1 cellular context compared by ENCODE assay signal in the genomic region with DNA sequence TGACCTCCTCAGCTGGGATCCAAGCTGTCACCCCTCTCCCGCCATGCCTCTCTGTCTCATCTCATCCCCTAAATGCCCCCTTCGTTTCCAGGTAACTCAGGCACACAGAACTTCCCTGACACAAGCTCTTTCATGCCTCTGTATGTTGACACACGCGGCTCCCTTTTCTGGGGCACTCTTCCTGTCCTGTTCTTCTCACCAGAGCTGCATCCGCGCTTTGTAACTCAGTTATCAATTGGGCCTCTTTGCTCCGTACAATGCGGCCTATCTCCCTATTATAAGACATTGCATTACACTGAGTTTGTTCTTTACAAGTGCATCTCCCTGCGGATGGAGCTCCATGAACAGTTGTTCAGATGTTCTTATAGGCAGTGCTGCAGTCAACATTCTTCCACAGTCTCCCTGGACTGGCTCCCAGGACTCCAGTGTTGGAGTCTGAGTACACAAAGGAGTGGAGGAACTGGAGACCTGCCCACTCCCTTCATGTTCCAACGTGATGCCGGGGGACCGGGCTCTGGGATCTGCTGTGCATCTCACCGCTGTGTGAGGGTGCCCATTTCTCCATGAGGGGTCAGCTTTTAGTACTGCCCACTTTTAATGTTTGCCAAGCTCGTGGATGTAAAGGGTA.
TF ChIP-seq lines count a peak whose summit lies in the region.

No MANE protein-coding gene starts in this region.

TF ChIP-seq in IMR-90, 13 proteins besides CTCF, POLR2A, EP300 and RAD21 (continued from another document):
- TF ChIP-seq SMC3 (IDR thresholded peaks at IDR 0.05; ENCODE audit: low read depth, low read length) (no peak), RCOR1 (IDR thresholded peaks at IDR 0.05; ENCODE audit: insufficient replicate concordance, low read length) (no peak), BHLHE40 (IDR thresholded peaks at IDR 0.05; ENCODE audit: low read depth, low read length) (no peak), FOS (IDR thresholded peaks at IDR 0.05; ENCODE audit: low read depth, low read length) (no peak), RFX5 (IDR thresholded peaks at IDR 0.05; ENCODE audit: low read depth, low read length) (no peak), MAZ (IDR thresholded peaks at IDR 0.05; ENCODE audit: borderline replicate concordance, low read depth, low read length) (no peak), MXI1 (IDR thresholded peaks at IDR 0.05; ENCODE audit: borderline replicate concordance, low read depth, low read length) (no peak), CHD1 (IDR thresholded peaks at IDR 0.05; ENCODE audit: low read depth, low read length) (no peak), CEBPB (IDR thresholded peaks at IDR 0.05; ENCODE audit: low read depth, low read length) (no peak)
- TF ChIP-seq, protein P1, sequence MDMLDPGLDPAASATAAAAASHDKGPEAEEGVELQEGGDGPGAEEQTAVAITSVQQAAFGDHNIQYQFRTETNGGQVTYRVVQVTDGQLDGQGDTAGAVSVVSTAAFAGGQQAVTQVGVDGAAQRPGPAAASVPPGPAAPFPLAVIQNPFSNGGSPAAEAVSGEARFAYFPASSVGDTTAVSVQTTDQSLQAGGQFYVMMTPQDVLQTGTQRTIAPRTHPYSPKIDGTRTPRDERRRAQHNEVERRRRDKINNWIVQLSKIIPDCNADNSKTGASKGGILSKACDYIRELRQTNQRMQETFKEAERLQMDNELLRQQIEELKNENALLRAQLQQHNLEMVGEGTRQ (IDR thresholded peaks at IDR 0.05; ENCODE audit: low read depth, low read length) = no peak
